Comparison of ENCODE assay signal across 26 cellular contexts in genomic region chr2:23400703-23401102, GRCh38. TPM values are rescaled to one million over a fixed set of nuclear protein-coding genes. Genes with fewer than 3 reads are reported as not detected.
DNase-seq lines count a peak whose midpoint lies in the region; ATAC-seq, FAIRE-seq and TF ChIP-seq lines count a peak whose summit lies in the region.
"Had no signal": no experiment of that assay in that cellular context is flagged by ENCODE, and none has a peak within 500 bp of the region (broad histone marks: within the 10 kb centered on the region; RNA-seq: fewer than 3 reads in every experiment).

No MANE protein-coding gene starts in this region.

- H3K9me3 Mint-ChIP-seq in activated CD8-positive, alpha-beta memory T cell treated with anti-CD3 and anti-CD28 coated beads, Interleukin-2, amount 10 ng/mL, durations not matched to agents 7 days and 5 days (ENCODE audit: low read depth): no peaks in the 10 kb centered on the region
- H3K9me3 Mint-ChIP-seq: CD4-positive, alpha-beta T cell had no signal

- ATAC-seq in activated CD8-positive, alpha-beta memory T cell treated with anti-CD3 and anti-CD28 coated beads, Interleukin-2, amount 10 ng/mL, durations not matched to agents 7 days and 5 days: no peak
- no peak for ATAC-seq in K562

- H2AFZ ChIP-seq in K562 (ENCODE audit: low read depth, low read length) (no peak overlapping the region), trophoblast cell (ENCODE audit: insufficient read depth, low read length, poor library complexity) (no peak overlapping the region)

- WGBS in K562 (ENCODE audit: insufficient coverage, low coverage, missing lambda C conversion rate): 7% methylated on average over 4 of the region's 4 CpGs
- WGBS in trophoblast cell (ENCODE audit: extremely low coverage, insufficient coverage, insufficient read length): no CpG with 5 or more reads among the region's 4 CpGs

- TF ChIP-seq RAD21 in K562 (CRISPR knock-in tag; conservative IDR thresholded peaks at IDR 0.05 in 1 of 2, IDR thresholded peaks at IDR 0.05 in 1 of 2): no peak

- no peak overlapping the region for H2BK120ac ChIP-seq in trophoblast cell (ENCODE audit: insufficient read depth, low read length, poor library complexity)

- H3K9me1 ChIP-seq in K562 (ENCODE audit: control insufficient read depth, insufficient read depth, low read length): peaks cover 5% of the 10 kb centered on the region

- no peak for TF ChIP-seq CTCF in K562 (IDR thresholded peaks at IDR 0.05 in 2 of 3, conservative IDR thresholded peaks at IDR 0.05 in 1 of 3; ENCODE audit: insufficient read depth in 2 of 3, low read depth in 1 of 3, low read length in 3 of 3)

- intact Hi-C loops in K562 (cut with micrococcal nuclease): no loop called here

- TF ChIP-seq POLR2A in K562 (conservative IDR thresholded peaks at IDR 0.05): no peak

- in situ Hi-C loops in K562 (cut with MboI): no loop called here

- H2BK5ac ChIP-seq in trophoblast cell (ENCODE audit: low read depth, low read length, poor library complexity): no peak overlapping the region

- peaks cover 4 to 39% of the 10 kb centered on the region in 2 experiments; a peak in 3 of 5 replicates for H3K27me3 ChIP-seq in K562 (ENCODE audit: control insufficient read depth in 2 of 2, insufficient read depth in 2 of 2, low read length in 2 of 2)
- no peaks in the 10 kb centered on the region for H3K27me3 ChIP-seq in trophoblast cell (ENCODE audit: insufficient read depth, low read length)
- H3K27me3 ChIP-seq: BLaER1 treated with 17β-estradiol and CSF1 and Interleukin-3, amounts not matched to agents 10 nM and 100 nM; Peyer's patch had no signal

- H3K9me3 ChIP-seq in K562 (replicated peaks; ENCODE audit: control insufficient read depth, insufficient read depth, low read depth, low read length) (no peaks in the 10 kb centered on the region), trophoblast cell (ENCODE audit: insufficient read depth, low read depth, low read length) (no peaks in the 10 kb centered on the region)
- H3K9me3 ChIP-seq: A549; BLaER1 treated with 17β-estradiol and CSF1 and Interleukin-3, amounts not matched to agents 10 nM and 100 nM; Peyer's patch had no signal

- no peaks in the 10 kb centered on the region for H3K79me1 ChIP-seq in trophoblast cell (ENCODE audit: low read length)

- no peak for TF ChIP-seq EP300 in K562 (IDR thresholded peaks at IDR 0.05; ENCODE audit: low read length)

- H4K12ac ChIP-seq in trophoblast cell (ENCODE audit: low read depth, low read length): no peak overlapping the region

- H4K91ac ChIP-seq in trophoblast cell (ENCODE audit: low read depth, low read length): no peak overlapping the region

- H3K14ac ChIP-seq in trophoblast cell (ENCODE audit: low read length): no peak overlapping the region

- H3K4ac ChIP-seq in trophoblast cell (ENCODE audit: low read depth, low read length): no peak overlapping the region

- H3K27ac Mint-ChIP-seq in activated CD8-positive, alpha-beta memory T cell treated with anti-CD3 and anti-CD28 coated beads, Interleukin-2, amount 10 ng/mL, durations not matched to agents 7 days and 5 days: no peak overlapping the region
- H3K27ac Mint-ChIP-seq: CD4-positive, alpha-beta T cell had no signal

- no peak overlapping the region for H2AK5ac ChIP-seq in trophoblast cell (ENCODE audit: low read length)

- CTCF ChIA-PET in activated CD8-positive, alpha-beta memory T cell treated with anti-CD3 and anti-CD28 coated beads, Interleukin-2, amount 10 ng/mL, durations not matched to agents 7 days and 5 days (lab: Charles Lee): no interaction called here
- CTCF ChIA-PET in K562 (lab: Yijun Ruan, JAX; ENCODE audit: low intra/inter-chr PET ratio): no interaction called here

- no peaks in the 10 kb centered on the region for H3K79me2 ChIP-seq in K562 (ENCODE audit: control insufficient read depth, insufficient read depth, low read length)
- no peaks in the 10 kb centered on the region for H3K79me2 ChIP-seq in trophoblast cell (ENCODE audit: control insufficient read depth, insufficient read depth, low read length, poor library complexity)

- H3K18ac ChIP-seq in trophoblast cell (ENCODE audit: low read length): no peak overlapping the region

- POLR2A ChIA-PET in K562 (lab: Yijun Ruan, JAX): interaction anchor here (0.5 to 0.6 kb wide), 2 partner anchors 263 to 1201 kb away, joined by 3 to 4 read pairs; no protein-coding TSS in a partner anchor

- peak; percentile 6 for DNase-seq in activated CD8-positive, alpha-beta memory T cell treated with anti-CD3 and anti-CD28 coated beads, Interleukin-2, amount 50 U/mL, for 48 hours
- DNase-seq in activated CD8-positive, alpha-beta memory T cell treated with anti-CD3 and anti-CD28 coated beads, Interleukin-2, amount 10 ng/mL, durations not matched to agents 7 days and 5 days: no peak
- DNase-seq in LoVo (ENCODE audit: low spot score) (peak; percentile 9), K562 (ENCODE audit: extremely low read depth in 1 of 4, low spot score in 3 of 4) (no peak), trophoblast cell (peak; percentile 83 to 89), activated gamma-delta T cell (lab: John Stamatoyannopoulos, UW) (no peak), NCI-H446 treated with DMSO at 0.1 percent for 48 hours (lab: John Stamatoyannopoulos, UW) (no peak)
- DNase-seq: AML-193; CD4-positive, alpha-beta T cell; KG1; MM.1S; NCI-H1417; NCI-H1694; NCI-H2029 treated with DMSO at 0.1 percent for 48 hours; NCI-H2171 treated with DMSO at 0.1 percent for 48 hours; NCI-H446; NCI-H526; OCI-M1; SHP77 treated with DMSO at 0.1 percent for 48 hours had no signal

- H3K36me3 ChIP-seq in K562 (ENCODE audit: control insufficient read depth, insufficient read depth, low read length): no peaks in the 10 kb centered on the region
- no peaks in the 10 kb centered on the region for H3K36me3 ChIP-seq in trophoblast cell (ENCODE audit: control insufficient read depth in 1 of 2, insufficient read depth in 2 of 2, low read length in 2 of 2)
- H3K36me3 ChIP-seq: BLaER1 treated with 17β-estradiol and CSF1 and Interleukin-3, amounts not matched to agents 10 nM and 100 nM; Peyer's patch had no signal

- H3K9ac ChIP-seq in K562 (ENCODE audit: insufficient read depth in 1 of 2, low read depth in 2 of 2, low read length in 2 of 2) (no peak overlapping the region), trophoblast cell (ENCODE audit: low read length) (no peak overlapping the region)
- H3K9ac ChIP-seq: BLaER1 treated with 17β-estradiol and CSF1 and Interleukin-3, amounts not matched to agents 10 nM and 100 nM had no signal

- H3K4me1 Mint-ChIP-seq in activated CD8-positive, alpha-beta memory T cell treated with anti-CD3 and anti-CD28 coated beads, Interleukin-2, amount 10 ng/mL, durations not matched to agents 7 days and 5 days: peaks cover 3% of the 10 kb centered on the region

- H3K4me1 ChIP-seq in K562 (replicated peaks in 1 of 2; ENCODE audit: control insufficient read depth in 2 of 2, insufficient read depth in 2 of 2, low read length in 2 of 2) (no peaks in the 10 kb centered on the region; a peak in 1 of 5 replicates), trophoblast cell (ENCODE audit: control insufficient read depth in 1 of 2, insufficient read depth in 2 of 2, low read length in 2 of 2) (peaks cover 0 to 7% of the 10 kb centered on the region in 2 experiments)

- H3K27ac ChIP-seq in K562 (ENCODE audit: extremely low read depth, low read depth, low read length) (no peak overlapping the region), trophoblast cell (ENCODE audit: low read depth, low read length) (no peak overlapping the region)
- H3K27ac ChIP-seq: A549; BLaER1 treated with 17β-estradiol and CSF1 and Interleukin-3, amounts not matched to agents 10 nM and 100 nM; HL-60; Peyer's patch had no signal

- H3K36me3 Mint-ChIP-seq in activated CD8-positive, alpha-beta memory T cell treated with anti-CD3 and anti-CD28 coated beads, Interleukin-2, amount 10 ng/mL, durations not matched to agents 7 days and 5 days: no peaks in the 10 kb centered on the region

- BruUV-seq in K562 (replicated peaks; lab: Mats Ljungman, UMichigan): no TSS peak

- no peak overlapping the region for H2BK12ac ChIP-seq in trophoblast cell (ENCODE audit: low read length)

- H3K4me3 ChIP-seq in K562 (no peak overlapping the region), trophoblast cell (ENCODE audit: low read depth, low read length) (no peak overlapping the region)
- H3K4me3 ChIP-seq: A549; BLaER1 treated with 17β-estradiol and CSF1 and Interleukin-3, amounts not matched to agents 10 nM and 100 nM; GM12878; Peyer's patch had no signal

- H4K8ac ChIP-seq in trophoblast cell (ENCODE audit: low read depth, low read length): no peak overlapping the region

- no peak overlapping the region for H3K23ac ChIP-seq in trophoblast cell (ENCODE audit: low read length)

- peaks cover 3% of the 10 kb centered on the region for H3K27me3 Mint-ChIP-seq in activated CD8-positive, alpha-beta memory T cell treated with anti-CD3 and anti-CD28 coated beads, Interleukin-2, amount 10 ng/mL, durations not matched to agents 7 days and 5 days
- H3K27me3 Mint-ChIP-seq: CD4-positive, alpha-beta T cell had no signal

- no peak overlapping the region for H3K4me3 Mint-ChIP-seq in activated CD8-positive, alpha-beta memory T cell treated with anti-CD3 and anti-CD28 coated beads, Interleukin-2, amount 10 ng/mL, durations not matched to agents 7 days and 5 days
- H3K4me3 Mint-ChIP-seq: CD4-positive, alpha-beta T cell had no signal

- H3K4me2 ChIP-seq in K562 (ENCODE audit: insufficient read depth, low read length): no peak overlapping the region
- no peak overlapping the region for H3K4me2 ChIP-seq in trophoblast cell (ENCODE audit: low read length)
- H3K4me2 ChIP-seq: A549 had no signal

- no peak for FAIRE-seq in K562 (lab: Jason Lieb, UNC)
- FAIRE-seq: A549, D721Med, G401.6, GM12878 had no signal

- no peaks in the 10 kb centered on the region for H4K20me1 ChIP-seq in K562 (replicated peaks; ENCODE audit: control insufficient read depth, insufficient read depth, low read length)
- H4K20me1 ChIP-seq: BLaER1 treated with 17β-estradiol and CSF1 and Interleukin-3, amounts not matched to agents 10 nM and 100 nM had no signal

RNA-seq across cellular contexts. Expression of gene KLHL29, which starts 15.7 kb away (rescaled TPM):
- under 1 TPM; 0.09 to 0.12 TPM for total RNA-seq in activated CD8-positive, alpha-beta memory T cell treated with anti-CD3 and anti-CD28 coated beads, Interleukin-2, amount 10 ng/mL, durations not matched to agents 7 days and 5 days
- total RNA-seq in K562 (2011; cell fraction: chromatin; rRNA removed; ENCODE audit: low replicate concordance): 0.14 and 0.16 TPM in 2 replicates
- total RNA-seq in K562 (2011; cell fraction: nucleolus; rRNA removed): 0.13 TPM in 1 of 2 replicates, not detected in the other
- total RNA-seq in K562 (2011; cell fraction: nucleoplasm; rRNA removed): 0.15 TPM in 1 of 2 replicates, not detected in the other
- total RNA-seq in K562 (2014; rRNA removed) (0.12 and 0.14 TPM in 2 replicates), K562 (2014; rRNA removed; fragmentation: Illumina TruSeq; extraction: Trizol) (0.07 and 0.13 TPM in 2 replicates), K562 (2015; rRNA removed; fragmentation: Illumina TruSeq; extraction: Trizol) (0.04 and 0.07 TPM in 2 replicates), K562 (2021) (0.20 and 0.31 TPM in 2 replicates)
- polyA plus RNA-seq in K562 (2011; rRNA removed) (0.03 TPM in 2 replicates), K562 (2014; fragmentation: Illumina TruSeq; extraction: Trizol) (0.12 and 0.16 TPM in 2 replicates), K562 (2014; fragmentation: Nextera tagmentation; extraction: Ambion mirVana) (under 1 TPM in 1 of 2 experiments, not detected in 1; 0.03 TPM), K562 (2014; rRNA removed) (0.08 and 0.18 TPM in 2 replicates)
- polyA plus RNA-seq in K562 (2011; cell fraction: cytosol; rRNA removed): 0.01 and 0.03 TPM in 2 replicates
- polyA plus RNA-seq in K562 (2011; cell fraction: nucleus; rRNA removed): 0.04 and 0.08 TPM in 2 replicates
- polyA plus RNA-seq in K562 (2012): 0.23 and 2.7 TPM in 2 replicates
- not detected in 2 replicates for polyA minus RNA-seq in K562 (2011; rRNA and poly(A)+ RNA removed)
- polyA minus RNA-seq in K562 (2011; cell fraction: cytosol; rRNA and poly(A)+ RNA removed): not detected in 2 replicates
- polyA minus RNA-seq in K562 (2011; cell fraction: nucleus; rRNA and poly(A)+ RNA removed): not detected in 2 replicates
- 6.9 and 7.0 TPM in 2 replicates for polyA plus RNA-seq in trophoblast cell (2013)

Comparison
In these comparisons a context has a peak if more than half of its experiments do, and no peak if none do; other contexts are left out.
1. DNase-seq: peak in activated CD8-positive, alpha-beta memory T cell treated with anti-CD3 and anti-CD28 coated beads, Interleukin-2, amount 50 U/mL, for 48 hours (single experiment), LoVo (single experiment) and trophoblast cell (2 of 2); none in activated CD8-positive, alpha-beta memory T cell treated with anti-CD3 and anti-CD28 coated beads, Interleukin-2, amount 10 ng/mL, durations not matched to agents 7 days and 5 days (single experiment), K562 (0 of 4), activated gamma-delta T cell (single experiment) and NCI-H446 treated with DMSO at 0.1 percent for 48 hours (single experiment).